20 cellular contexts compared by ENCODE assay signal in the genomic region with DNA sequence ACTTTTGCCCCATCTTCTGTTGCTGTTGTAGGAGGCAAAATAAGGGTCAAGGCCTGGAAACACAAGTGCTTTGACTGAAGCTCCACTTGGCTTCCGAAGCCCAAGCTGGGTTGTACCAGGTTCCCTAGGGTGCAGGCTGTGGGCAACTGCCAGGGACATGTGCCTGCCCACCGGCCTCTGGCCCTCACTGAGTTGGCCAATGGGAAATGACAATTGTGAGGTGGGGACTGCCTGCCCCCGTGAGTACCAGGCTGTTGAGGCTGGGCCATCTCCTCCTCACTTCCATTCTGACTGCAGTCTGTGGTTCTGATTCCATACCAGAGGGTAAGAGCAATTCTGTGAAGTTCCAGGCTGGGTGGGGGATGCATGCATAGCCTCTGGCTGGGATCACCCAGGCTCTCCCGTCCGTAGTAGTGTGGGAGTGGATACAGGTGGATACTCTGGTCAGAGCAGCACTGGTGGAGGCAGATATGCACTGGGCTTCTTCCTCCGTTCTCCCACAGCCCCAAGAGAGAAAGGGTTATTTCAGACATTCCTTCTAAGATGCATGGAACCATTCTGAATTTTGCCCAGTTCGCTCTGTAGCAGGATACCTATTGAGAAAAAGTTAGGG. TPM values are rescaled to one million over a fixed set of nuclear protein-coding genes. Genes with fewer than 3 reads are reported as not detected.
"Had no signal": no experiment of that assay in that cellular context is flagged by ENCODE, and none has a peak within 500 bp of the region (broad histone marks: within the 10 kb centered on the region; RNA-seq: fewer than 3 reads in every experiment).

ADIPOQ (plus strand) TSS at position 285 of the 613 bp plus-strand sequence. CDS start 10,349 bp downstream, outside the sequence.

- H3K9ac ChIP-seq: neural progenitor cell had no signal

- H3K27me3 ChIP-seq: neural progenitor cell had no signal

- DNase-seq: activated CD4-positive, alpha-beta memory T cell treated with anti-CD3 and anti-CD28 coated beads for 36 hours; activated CD4-positive, alpha-beta T cell treated with anti-CD3 and anti-CD28 coated beads for 1 hour; activated effector memory CD4-positive, alpha-beta T cell treated with anti-CD3 and anti-CD28 coated beads, Interleukin-2, amount 50 U/mL, for 16 hours; activated T-cell treated with anti-CD3 and anti-CD28 coated beads, Interleukin-2, amount 50 U/mL, for 48 hours; amygdala; cerebellar nuclear complex; dermis blood vessel endothelial cell; heart left ventricle; naive B cell; retina; stimulated activated CD4-positive, alpha-beta T cell treated with anti-CD3 and anti-CD28 coated beads, Interleukin-4, amount 100 ng/mL, for 24 hours; stimulated activated naive CD8-positive, alpha-beta T cell treated with anti-CD3 and anti-CD28 coated beads, Interleukin-15, Interleukin-2, amounts not matched to agents 100 U/mL and 50 U/mL, for 24 hours had no signal

- H3K9me3 ChIP-seq: heart left ventricle, thoracic aorta had no signal

- ATAC-seq: stimulated activated naive CD8-positive, alpha-beta T cell treated with anti-CD3 and anti-CD28 coated beads, Interleukin-15, Interleukin-2, amounts not matched to agents 100 U/mL and 50 U/mL, for 24 hours had no signal

- H2AFZ ChIP-seq: neural progenitor cell had no signal

- H3K4me2 ChIP-seq: neural progenitor cell had no signal

- H3K27ac ChIP-seq: heart left ventricle, neural progenitor cell, skin epidermis, thoracic aorta, VCaP had no signal

- H3K4me3 ChIP-seq: heart left ventricle, neural progenitor cell, skin epidermis, thoracic aorta had no signal

- H3K4me1 ChIP-seq: heart left ventricle, neural progenitor cell had no signal

- H3K36me3 ChIP-seq: heart left ventricle, neural progenitor cell, thoracic aorta had no signal

RNA-seq across cellular contexts. Expression of gene ADIPOQ, which starts in this region (rescaled TPM):
- total RNA-seq: activated CD4-positive, alpha-beta memory T cell treated with anti-CD3 and anti-CD28 coated beads for 36 hours; dermis blood vessel endothelial cell; epithelial cell of proximal tubule; frontal cortex; lung microvascular endothelial cell; T-helper 1 cell treated with Interleukin-12 subunit alpha and Interleukin-12 subunit beta and Interleukin-4 antibody, amounts not matched to agents 30 ng/mL and 1 ng/mL, for 36 hours had no signal
